8 cellular contexts compared by ENCODE assay signal in genomic region chr4:40840985-40841571, GRCh38.
DNase-seq lines count a peak whose midpoint lies in the region; ATAC-seq and TF ChIP-seq lines count a peak whose summit lies in the region.

No MANE protein-coding gene starts in this region.

- no peaks in the 10 kb centered on the region for H3K4me1 ChIP-seq in right lobe of liver

- H3K36me3 ChIP-seq in right lobe of liver, result peaks cover 0 to 3% (median 0%) of the 10 kb centered on the region in 4 donors

- no peaks in the 10 kb centered on the region for H3K27me3 ChIP-seq in right lobe of liver

- H3K9me3 ChIP-seq in right lobe of liver, result no peaks in the 10 kb centered on the region

- 78% methylated on average over 7 of the region's 7 CpGs for WGBS in right lobe of liver (ENCODE audit: insufficient coverage, low coverage, low lambda C conversion rate, missing lambda C conversion rate)

- no peak overlapping the region for H3K4me3 ChIP-seq in coronary artery
- no peak overlapping the region for H3K4me3 ChIP-seq in right lobe of liver

- TF ChIP-seq CTCF in coronary artery (IDR thresholded peaks at IDR 0.05) (peak; percentile 25), right lobe of liver (IDR thresholded peaks at IDR 0.05) (peak; percentile 44 to 67 (median 60))

- peak; percentile 72 to 82 (median 78) for DNase-seq in NCI-H1417 (lab: John Stamatoyannopoulos, UW)
- no peak for DNase-seq in NCI-H1417 treated with DMSO at 0.1 percent for 48 hours (lab: John Stamatoyannopoulos, UW)
- peak; percentile 76 for DNase-seq in NCI-H226
- peak; percentile 42 for DNase-seq in activated CD4-positive, alpha-beta T cell treated with anti-CD3 and anti-CD28 coated beads for 1 hour
- no peak for DNase-seq in coronary artery (ENCODE audit: low spot score)
- DNase-seq in right lobe of liver, result peak in 2 of 3 donors; percentile 60 to 72
- peak; percentile 5 to 56 (median 29) for DNase-seq in stimulated activated CD4-positive, alpha-beta T cell treated with anti-CD3 and anti-CD28 coated beads, TNF-alpha, amount 100 ng/mL, for 1 hour (ENCODE audit: low read depth in 3 of 3, low spot score in 1 of 3)

- TF ChIP-seq POLR2A in right lobe of liver (IDR thresholded peaks at IDR 0.05), result no peak

- ATAC-seq in HG03097 (IDR thresholded peaks at IDR 0.05; ENCODE audit: low FRiP score, unreplicated experiment) (peak; percentile 46), right lobe of liver (peak; percentile 88 to 93 (median 88))

- no peak overlapping the region for H3K27ac ChIP-seq in coronary artery
- H3K27ac ChIP-seq in right lobe of liver, result no peak overlapping the region

- intact Hi-C loops in right lobe of liver (cut with DNase I), result no loop called here

Comparison
In these comparisons a context has a peak if more than half of its experiments do, and no peak if none do; other contexts are left out.
1. DNase-seq: peak in NCI-H1417 (3 of 3), NCI-H226 (single experiment), activated CD4-positive, alpha-beta T cell treated with anti-CD3 and anti-CD28 coated beads for 1 hour (single experiment), right lobe of liver (2 of 3) and stimulated activated CD4-positive, alpha-beta T cell treated with anti-CD3 and anti-CD28 coated beads, TNF-alpha, amount 100 ng/mL, for 1 hour (3 of 3); none in NCI-H1417 treated with DMSO at 0.1 percent for 48 hours (single experiment) and coronary artery (single experiment).